25 cellular contexts compared by ENCODE assay signal in genomic region chr2:235553696-235554100, GRCh38. TPM values are rescaled to one million over a fixed set of nuclear protein-coding genes. Genes with fewer than 3 reads are reported as not detected.
DNase-seq lines count a peak whose midpoint lies in the region; ATAC-seq, FAIRE-seq and TF ChIP-seq lines count a peak whose summit lies in the region.
"Had no signal": no experiment of that assay in that cellular context is flagged by ENCODE, and none has a peak within 500 bp of the region (broad histone marks: within the 10 kb centered on the region; RNA-seq: fewer than 3 reads in every experiment).

No MANE protein-coding gene starts in this region.

- H2AK5ac ChIP-seq in mesenchymal stem cell (ENCODE audit: low read length, severe bottlenecking), result no peak overlapping the region

- peaks cover 27% of the 10 kb centered on the region for H3K4me1 ChIP-seq in A549
- H3K4me1 ChIP-seq in body of pancreas, result peaks cover 55% of the 10 kb centered on the region
- H3K4me1 ChIP-seq in mesenchymal stem cell (ENCODE audit: control insufficient read depth, insufficient read depth, low read depth, low read length), result peaks cover 29% of the 10 kb centered on the region
- H3K4me1 ChIP-seq in CD8-positive, alpha-beta T cell (ENCODE audit: insufficient read depth, low read length), result no peaks in the 10 kb centered on the region
- H3K4me1 ChIP-seq in testis, result peaks cover 6% of the 10 kb centered on the region

- no peak overlapping the region for H3K4me3 ChIP-seq in A549
- no peak overlapping the region for H3K4me3 ChIP-seq in MG63
- H3K4me3 ChIP-seq in body of pancreas, result no peak overlapping the region
- no peak overlapping the region for H3K4me3 ChIP-seq in mesenchymal stem cell (ENCODE audit: insufficient read depth in 1 of 2, low read depth in 1 of 2, low read length in 2 of 2)
- no peak overlapping the region for H3K4me3 ChIP-seq in CD8-positive, alpha-beta T cell (ENCODE audit: low read depth, low read length)
- no peak overlapping the region for H3K4me3 ChIP-seq in testis
- H3K4me3 ChIP-seq: coronary artery had no signal

- no peak overlapping the region for H3K27ac Mint-ChIP-seq in CD8-positive, alpha-beta T cell
- H3K27ac Mint-ChIP-seq: CD4-positive, alpha-beta T cell; stimulated activated naive B cell treated with anti-CD40 and anti-IgM and Interleukin-4, amounts not matched to agents 10 μg/mL and 1 μg/mL and 100 μg/mL, for 72 hours; type B pancreatic cell had no signal

- peak overlapping the region; percentile 41 for H3K4me2 ChIP-seq in A549
- peak overlapping the region; percentile 25 for H3K4me2 ChIP-seq in mesenchymal stem cell (ENCODE audit: low read length, poor library complexity, severe bottlenecking)

- H3K23ac ChIP-seq in mesenchymal stem cell (ENCODE audit: low read length in 2 of 2), result no peak overlapping the region

- H3K27me3 Mint-ChIP-seq in CD8-positive, alpha-beta T cell (ENCODE audit: low read depth), result peaks cover 23% of the 10 kb centered on the region
- H3K27me3 Mint-ChIP-seq in activated T-cell treated with anti-CD3 and anti-CD28 coated beads, Interleukin-2, amount 50 U/mL, for 4 hours (ENCODE audit: low read depth), result peaks cover 28% of the 10 kb centered on the region
- H3K27me3 Mint-ChIP-seq: type B pancreatic cell had no signal

- ATAC-seq in A549 (no peak), body of pancreas (peak; percentile 70)
- no peak for ATAC-seq in CD8-positive, alpha-beta T cell
- no peak for ATAC-seq in activated T-cell treated with anti-CD3 and anti-CD28 coated beads, Interleukin-2, amount 50 U/mL, for 4 hours
- ATAC-seq: HCT116; stimulated activated naive B cell treated with anti-CD40 and anti-IgM and Interleukin-4, amounts not matched to agents 10 μg/mL and 1 μg/mL and 100 μg/mL, for 72 hours had no signal

- H3K27me3 ChIP-seq in MG63, result no peaks in the 10 kb centered on the region
- H3K27me3 ChIP-seq in body of pancreas, result no peaks in the 10 kb centered on the region
- H3K27me3 ChIP-seq in mesenchymal stem cell (ENCODE audit: control insufficient read depth in 1 of 2, insufficient read depth in 1 of 2, low read length in 2 of 2), result no peaks in the 10 kb centered on the region
- H3K27me3 ChIP-seq in CD8-positive, alpha-beta T cell (ENCODE audit: insufficient read depth, low read length), result no peaks in the 10 kb centered on the region
- no peaks in the 10 kb centered on the region for H3K27me3 ChIP-seq in testis

- POLR2A ChIA-PET in A549 (lab: Yijun Ruan, JAX), result no interaction called here
- POLR2A ChIA-PET in CD8-positive, alpha-beta T cell (lab: Charles Lee), result no interaction called here

- no peak overlapping the region for H3K9ac ChIP-seq in mesenchymal stem cell (ENCODE audit: low read length)

- no peaks in the 10 kb centered on the region for H3K36me3 Mint-ChIP-seq in CD8-positive, alpha-beta T cell
- no peaks in the 10 kb centered on the region for H3K36me3 Mint-ChIP-seq in activated T-cell treated with anti-CD3 and anti-CD28 coated beads, Interleukin-2, amount 50 U/mL, for 4 hours (ENCODE audit: insufficient read depth)
- H3K36me3 Mint-ChIP-seq: stimulated activated naive B cell treated with anti-CD40 and anti-IgM and Interleukin-4, amounts not matched to agents 10 μg/mL and 1 μg/mL and 100 μg/mL, for 72 hours; type B pancreatic cell had no signal

- H4K91ac ChIP-seq in mesenchymal stem cell (ENCODE audit: low read length), result no peak overlapping the region

- no peak overlapping the region for H2BK12ac ChIP-seq in mesenchymal stem cell (ENCODE audit: low read length in 2 of 2)

- H2AFZ ChIP-seq in mesenchymal stem cell (ENCODE audit: low read depth, low read length), result no peak overlapping the region

- no peaks in the 10 kb centered on the region for H3K36me3 ChIP-seq in MG63
- H3K36me3 ChIP-seq in body of pancreas (replicated peaks in 1 of 2; ENCODE audit: insufficient read depth in 1 of 2, low read depth in 2 of 2), result no peaks in the 10 kb centered on the region
- peaks cover 0 to 4% of the 10 kb centered on the region in 2 experiments for H3K36me3 ChIP-seq in mesenchymal stem cell (ENCODE audit: control insufficient read depth in 1 of 2, insufficient read depth in 2 of 2, low read depth in 1 of 2, low read length in 2 of 2)
- H3K36me3 ChIP-seq in CD8-positive, alpha-beta T cell (ENCODE audit: insufficient read depth, low read length), result no peaks in the 10 kb centered on the region
- no peaks in the 10 kb centered on the region for H3K36me3 ChIP-seq in testis (ENCODE audit: low read depth, missing control alignments)
- H3K36me3 ChIP-seq: neutrophil had no signal

- no peak for TF ChIP-seq CTCF in A549 (IDR thresholded peaks at IDR 0.05)
- TF ChIP-seq CTCF in body of pancreas (IDR thresholded peaks at IDR 0.05), result no peak
- TF ChIP-seq CTCF in CD8-positive, alpha-beta T cell (IDR thresholded peaks at IDR 0.05), result no peak
- no peak for TF ChIP-seq CTCF in testis (IDR thresholded peaks at IDR 0.05)

- H3K4me1 Mint-ChIP-seq in CD8-positive, alpha-beta T cell (ENCODE audit: low read depth), result no peaks in the 10 kb centered on the region
- no peaks in the 10 kb centered on the region for H3K4me1 Mint-ChIP-seq in activated T-cell treated with anti-CD3 and anti-CD28 coated beads, Interleukin-2, amount 50 U/mL, for 4 hours (ENCODE audit: low read depth)

- intact Hi-C loops in body of pancreas (cut with DNase I) (no loop called here), testis (cut with DNase I; ENCODE audit: low total_unique reads) (no loop called here)
- intact Hi-C loops in CD8-positive, alpha-beta T cell (cut with DNase I, micrococcal nuclease), result no loop called here

- H3K9me3 ChIP-seq in A549 (no peaks in the 10 kb centered on the region), MG63 (no peaks in the 10 kb centered on the region), body of pancreas (no peaks in the 10 kb centered on the region), mesenchymal stem cell (ENCODE audit: control insufficient read depth, low read length) (no peaks in the 10 kb centered on the region), testis (no peaks in the 10 kb centered on the region)
- H3K9me3 ChIP-seq in CD8-positive, alpha-beta T cell (ENCODE audit: low read length), result no peaks in the 10 kb centered on the region
- H3K9me3 ChIP-seq: neutrophil had no signal

- H2BK120ac ChIP-seq in mesenchymal stem cell (ENCODE audit: low read depth, low read length), result no peak overlapping the region

- no peak overlapping the region for H2BK5ac ChIP-seq in mesenchymal stem cell (ENCODE audit: low read depth, low read length, poor library complexity, severe bottlenecking)

- peak in 1 of 2 experiments; percentile 7 for DNase-seq in A549 (ENCODE audit: low read depth in 1 of 2, low spot score in 1 of 2)
- peak; percentile 41 for DNase-seq in MG63
- peak; percentile 32 to 55 (median 48) for DNase-seq in body of pancreas
- DNase-seq in mesenchymal stem cell, result no peak
- no peak for DNase-seq in CD8-positive, alpha-beta T cell
- no peak for DNase-seq in testis
- DNase-seq in activated T-cell treated with anti-CD3 and anti-CD28 coated beads, Interleukin-2, amount 50 U/mL, for 4 hours, result no peak
- no peak for DNase-seq in GM12891 (ENCODE audit: insufficient read length, low spot score)
- DNase-seq: activated CD4-positive, alpha-beta T cell treated with anti-CD3 and anti-CD28 coated beads for 48 hours; activated gamma-delta T cell treated with Interleukin-2 at 50 U/mL for 16 hours; CD4-positive, alpha-beta T cell; DND-41; hippocampal formation; KBM-7; kidney glomerular epithelial cell; NCI-H1417 treated with DMSO at 0.1 percent for 48 hours; NCI-H446 treated with DMSO at 0.1 percent for 48 hours; stimulated activated naive B cell treated with anti-CD40 and anti-IgM and Interleukin-4, amounts not matched to agents 10 μg/mL and 1 μg/mL and 100 μg/mL, for 72 hours had no signal

- H3K9me3 Mint-ChIP-seq in CD8-positive, alpha-beta T cell, result no peaks in the 10 kb centered on the region
- H3K9me3 Mint-ChIP-seq in activated T-cell treated with anti-CD3 and anti-CD28 coated beads, Interleukin-2, amount 50 U/mL, for 4 hours, result no peaks in the 10 kb centered on the region
- H3K9me3 Mint-ChIP-seq: CD4-positive, alpha-beta T cell; type B pancreatic cell had no signal

- H4K8ac ChIP-seq in mesenchymal stem cell (ENCODE audit: low read length), result no peak overlapping the region

- H3K14ac ChIP-seq in mesenchymal stem cell (ENCODE audit: low read length in 2 of 2), result peak overlapping the region in 1 of 2 experiments; percentile 14

- no peak for TF ChIP-seq RAD21 in A549 (conservative IDR thresholded peaks at IDR 0.05 in 1 of 2, IDR thresholded peaks at IDR 0.05 in 1 of 2)

- no peak for FAIRE-seq in A549 (lab: Jason Lieb, UNC)
- FAIRE-seq in GM12891 (lab: Jason Lieb, UNC), result no peak
- FAIRE-seq: endothelial cell of umbilical vein, GM18507 had no signal

- TF ChIP-seq EP300 in A549 (IDR thresholded peaks at IDR 0.05), result no peak

- CTCF ChIA-PET in A549 (lab: Yijun Ruan, JAX), result no interaction called here
- CTCF ChIA-PET in CD8-positive, alpha-beta T cell (lab: Charles Lee), result no interaction called here

- H3K4me3 Mint-ChIP-seq in CD8-positive, alpha-beta T cell, result no peak overlapping the region
- no peak overlapping the region for H3K4me3 Mint-ChIP-seq in activated T-cell treated with anti-CD3 and anti-CD28 coated beads, Interleukin-2, amount 50 U/mL, for 4 hours
- H3K4me3 Mint-ChIP-seq: CD4-positive, alpha-beta T cell; stimulated activated naive B cell treated with anti-CD40 and anti-IgM and Interleukin-4, amounts not matched to agents 10 μg/mL and 1 μg/mL and 100 μg/mL, for 72 hours; type B pancreatic cell had no signal

- TF ChIP-seq POLR2A in A549 (IDR thresholded peaks at IDR 0.05; ENCODE audit: low read length) (no peak), body of pancreas (IDR thresholded peaks at IDR 0.05) (peak in 1 of 3 donors; percentile 3), testis (IDR thresholded peaks at IDR 0.05) (no peak), GM12891 (IDR thresholded peaks at IDR 0.05; ENCODE audit: low read depth, low read length) (no peak)

- WGBS in A549 (ENCODE audit: missing lambda C conversion rate), result 89% methylated on average over 12 of the region's 13 CpGs
- WGBS in body of pancreas, 2 donors, result 56 to 76% methylated on average over 11 to 13 of the region's 13 CpGs
- 83% methylated on average over 13 of the region's 13 CpGs for WGBS in mesenchymal stem cell
- 83 to 94% methylated on average over 13 of the region's 13 CpGs for WGBS in testis, 2 donors

- no peak overlapping the region for H3K4ac ChIP-seq in mesenchymal stem cell (ENCODE audit: low read depth in 1 of 2, low read length in 2 of 2)

- no peak overlapping the region for H2BK15ac ChIP-seq in mesenchymal stem cell (ENCODE audit: low read depth, poor library complexity, severe bottlenecking)

- H3K27ac ChIP-seq in A549 (peak overlapping the region in 1 of 2 experiments; percentile 28; a peak in 1 of 6 replicates), body of pancreas (peak overlapping the region in 3 of 4 donors; percentile 52 to 62 (median 54)), mesenchymal stem cell (ENCODE audit: low read length, poor library complexity, severe bottlenecking) (no peak overlapping the region), testis (no peak overlapping the region)
- no peak overlapping the region for H3K27ac ChIP-seq in CD8-positive, alpha-beta T cell (ENCODE audit: low read depth, low read length)
- H3K27ac ChIP-seq: coronary artery, neutrophil, RWPE1 had no signal

- H3K79me1 ChIP-seq in mesenchymal stem cell (replicated peaks; ENCODE audit: low read length, poor library complexity, severe bottlenecking), result peaks cover 64% of the 10 kb centered on the region

- no peak overlapping the region for H3K18ac ChIP-seq in mesenchymal stem cell (ENCODE audit: low read depth in 1 of 2, low read length in 2 of 2)

RNA-seq across cellular contexts. Expression of gene AGAP1, which starts 59.9 kb away (rescaled TPM):
- polyA plus RNA-seq in A549 (2011; rRNA removed) (21.9 and 23.9 TPM in 2 replicates), A549 (2017; fragmentation: RNase III; extraction: RNeasy Plus Mini Kit Qiagen cat#74134 plus additional on column Dnase treatment) (19.4 to 20.6 TPM (median 20.2 TPM) in 3 replicates), testis (ENCODE audit: insufficient read depth, low read depth, low replicate concordance) (21.4 TPM)
- polyA plus RNA-seq in A549 (2012; cell fraction: cytosol; rRNA removed), result 25.5 and 30.7 TPM in 2 replicates
- 19.2 and 25.0 TPM in 2 replicates for polyA plus RNA-seq in A549 (2012; cell fraction: nucleus; rRNA removed)
- 52.7 and 67.8 TPM in 2 replicates for polyA minus RNA-seq in A549 (2011; rRNA and poly(A)+ RNA removed)
- 5.8 and 8.8 TPM in 2 replicates for total RNA-seq in MG63 (2014; rRNA removed; shearing (Covaris generic); ENCODE audit: low replicate concordance)
- total RNA-seq in body of pancreas (10 to 100 TPM; 21.3 to 32.6 TPM), testis (10 to 100 TPM; 40.7 to 45.5 TPM)
- 19.4 TPM for polyA plus RNA-seq in mesenchymal stem cell (2013, experiment 1 of 2)
- polyA plus RNA-seq in mesenchymal stem cell (2013, experiment 2 of 2), result 19.3 TPM
- 1 to 10 TPM; 4.5 to 5.1 TPM for total RNA-seq in CD8-positive, alpha-beta T cell
- total RNA-seq in activated T-cell treated with anti-CD3 and anti-CD28 coated beads, Interleukin-2, amount 50 U/mL, for 4 hours, result 1 to 10 TPM; 1.9 to 2.6 (median 2.1) TPM
- polyA plus RNA-seq in GM12891 (2012; ENCODE audit: low read depth, missing spikeins), result 0.41 TPM

Comparison
In these comparisons a context has a peak if more than half of its experiments do, and no peak if none do; other contexts are left out.
1. DNase-seq: peak in MG63 (single experiment) and body of pancreas (4 of 4); none in mesenchymal stem cell (single experiment), CD8-positive, alpha-beta T cell (0 of 7), testis (single experiment), activated T-cell treated with anti-CD3 and anti-CD28 coated beads, Interleukin-2, amount 50 U/mL, for 4 hours (single experiment) and GM12891 (single experiment).
2. H3K27ac ChIP-seq: peak in body of pancreas (3 of 4); none in mesenchymal stem cell (single experiment), CD8-positive, alpha-beta T cell (single experiment) and testis (0 of 2).